In the genomic region with DNA sequence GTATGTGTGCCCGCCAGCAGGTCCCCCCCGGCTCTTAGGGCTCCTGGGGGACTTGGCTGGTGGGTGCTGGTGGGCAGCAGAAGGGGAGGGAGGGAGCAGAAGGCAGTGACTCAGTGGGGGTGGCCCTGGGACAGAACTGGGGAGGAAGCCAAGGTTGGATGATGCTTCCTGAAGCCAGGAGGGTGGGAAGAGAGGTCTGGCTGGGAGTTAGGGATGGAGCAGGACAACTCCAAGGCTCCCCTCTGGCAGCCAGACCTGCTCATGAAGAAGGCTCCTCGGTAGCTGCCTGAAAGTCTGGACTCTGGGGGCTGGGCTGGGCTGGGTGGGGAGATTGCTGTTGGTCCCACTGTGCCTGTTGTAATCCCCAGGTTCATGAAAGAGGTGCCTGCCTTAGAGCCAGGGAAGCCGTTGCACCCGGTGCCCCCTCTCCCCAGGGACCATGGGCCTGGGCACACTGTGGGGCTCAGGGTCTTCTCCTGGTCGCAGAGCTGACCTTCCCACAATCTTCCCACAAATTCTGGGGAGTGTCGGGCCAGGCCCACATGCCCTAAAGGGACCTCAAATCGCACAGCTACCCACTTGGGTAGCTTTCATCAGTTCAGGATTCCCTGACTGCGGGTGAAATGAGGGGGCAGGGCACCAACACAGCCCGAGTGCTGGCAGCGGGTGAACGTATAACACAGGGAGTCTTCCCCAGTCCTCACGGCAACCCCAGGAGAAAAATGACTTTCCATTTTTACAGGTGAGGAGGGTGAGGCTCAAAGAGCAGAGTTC, we compare ENCODE assay signal across 8 cellular contexts. TPM values are rescaled to one million over a fixed set of nuclear protein-coding genes. Genes with fewer than 3 reads are reported as not detected.
DNase-seq lines count a peak whose midpoint lies in the region; ATAC-seq, FAIRE-seq and TF ChIP-seq lines count a peak whose summit lies in the region.

No MANE protein-coding gene starts in this region.

- no peak; a peak in 1 of 4 replicates for TF ChIP-seq RAD21 in K562 (CRISPR knock-in tag; conservative IDR thresholded peaks at IDR 0.05 in 1 of 2, IDR thresholded peaks at IDR 0.05 in 1 of 2)

- TF ChIP-seq EP300 in K562 (IDR thresholded peaks at IDR 0.05; ENCODE audit: low read length) = no peak

- H3K4me1 ChIP-seq in HUES48 (ENCODE audit: control insufficient read depth, insufficient read depth, low read length) (no peaks in the 10 kb centered on the region), K562 (replicated peaks in 1 of 2; ENCODE audit: control insufficient read depth in 2 of 2, insufficient read depth in 2 of 2, low read length in 2 of 2) (peaks cover 22 to 38% of the 10 kb centered on the region in 2 experiments), lower lobe of right lung (peaks cover 21% of the 10 kb centered on the region), uterus (peaks cover 0 to 5% of the 10 kb centered on the region in 2 donors)

- no peak overlapping the region for H3K27ac ChIP-seq in HUES48 (ENCODE audit: low read depth, low read length)
- H3K27ac ChIP-seq in K562 (ENCODE audit: extremely low read depth, low read depth, low read length) = peak overlapping the region; percentile 83
- peak overlapping the region; percentile 78 for H3K27ac ChIP-seq in lower lobe of right lung
- H3K27ac ChIP-seq in uterus = peak overlapping the region; percentile 53 to 75

- no peak for TF ChIP-seq CTCF in BJ (IDR thresholded peaks at IDR 0.05; ENCODE audit: insufficient read depth, low read depth, low read length)
- TF ChIP-seq CTCF in K562 (IDR thresholded peaks at IDR 0.05 in 2 of 3, conservative IDR thresholded peaks at IDR 0.05 in 1 of 3; ENCODE audit: insufficient read depth in 2 of 3, low read depth in 1 of 3, low read length in 3 of 3) = no peak
- no peak for TF ChIP-seq CTCF in lower lobe of right lung (IDR thresholded peaks at IDR 0.05)
- peak in 1 of 4 experiments; percentile 15 for TF ChIP-seq CTCF in uterus (IDR thresholded peaks at IDR 0.05)

- H3K36me3 ChIP-seq in BJ (ENCODE audit: control insufficient read depth, insufficient read depth, low read length) (no peaks in the 10 kb centered on the region; the same call in 1 of the 2 replicates), HUES48 (ENCODE audit: control insufficient read depth, insufficient read depth, low read length) (no peaks in the 10 kb centered on the region; the same call in 1 of the 2 replicates), K562 (ENCODE audit: control insufficient read depth, insufficient read depth, low read length) (peaks cover 37% of the 10 kb centered on the region; the same call in 2 of the 3 replicates), lower lobe of right lung (peaks cover 4% of the 10 kb centered on the region), uterus (no peaks in the 10 kb centered on the region)

- H3K9me3 ChIP-seq in HUES48 (ENCODE audit: control insufficient read depth, insufficient read depth, low read length) = no peaks in the 10 kb centered on the region
- H3K9me3 ChIP-seq in K562 (replicated peaks; ENCODE audit: control insufficient read depth, insufficient read depth, low read depth, low read length) = no peaks in the 10 kb centered on the region
- H3K9me3 ChIP-seq in lower lobe of right lung = no peaks in the 10 kb centered on the region
- H3K9me3 ChIP-seq in uterus = no peaks in the 10 kb centered on the region

- H2AFZ ChIP-seq in K562 (ENCODE audit: low read depth, low read length) = peak overlapping the region; percentile 87

- ATAC-seq in K562 = no peak
- peak in 1 of 2 donors; percentile 17 for ATAC-seq in lower lobe of right lung
- no peak for ATAC-seq in GM18505 (IDR thresholded peaks at IDR 0.05; ENCODE audit: unreplicated experiment)

- no TSS peak for BruUV-seq in K562 (replicated peaks; lab: Mats Ljungman, UMichigan)

- H3K4me2 ChIP-seq in K562 (ENCODE audit: insufficient read depth, low read length) = peak overlapping the region; percentile 95

- no peaks in the 10 kb centered on the region for H4K20me1 ChIP-seq in K562 (replicated peaks; ENCODE audit: control insufficient read depth, insufficient read depth, low read length)

- WGBS in K562 (ENCODE audit: insufficient coverage, low coverage, missing lambda C conversion rate) = 24% methylated on average over 11 of the region's 13 CpGs

- H3K4me3 ChIP-seq in BJ (ENCODE audit: low read depth, low read length) (peak overlapping the region; percentile 53), HUES48 (ENCODE audit: low read depth, low read length) (peak overlapping the region; percentile 64; the same call in 1 of the 2 replicates), K562 (peak overlapping the region; percentile 74), lower lobe of right lung (peak overlapping the region; percentile 76), uterus (peak overlapping the region; percentile 22 to 53)

- TF ChIP-seq POLR2A in K562 (conservative IDR thresholded peaks at IDR 0.05) (no peak), uterus (IDR thresholded peaks at IDR 0.05) (no peak), GM18505 (IDR thresholded peaks at IDR 0.05; ENCODE audit: borderline replicate concordance, extremely low read depth, insufficient read depth, insufficient read length) (no peak)

- intact Hi-C loops in K562 (cut with micrococcal nuclease) = loop anchor here (1.0 to 5.0 kb wide), 2 partner anchors 18 to 41 kb away; no protein-coding TSS in a partner anchor
- intact Hi-C loops in lower lobe of right lung (cut with DNase I) = no loop called here
- intact Hi-C loops in uterus (cut with DNase I; ENCODE audit: low total_unique reads) = no loop called here

- CTCF ChIA-PET in BJ (lab: Yijun Ruan, JAX) (interaction anchor here (0.6 to 3.5 kb wide), 13 partner anchors 8 to 318 kb away, joined by 3 to 18 read pairs (median 4); a partner anchor contains a TSS), K562 (lab: Yijun Ruan, JAX; ENCODE audit: low intra/inter-chr PET ratio) (interaction anchor here (0.8 to 2.3 kb wide), 3 partner anchors 18 to 331 kb away, joined by 3 to 18 read pairs (median 6); no protein-coding TSS in a partner anchor)

- in situ Hi-C loops in K562 (cut with MboI) = no loop called here

- no peaks in the 10 kb centered on the region for H3K27me3 ChIP-seq in BJ (ENCODE audit: control insufficient read depth, insufficient read depth, low read length)
- H3K27me3 ChIP-seq in HUES48 (ENCODE audit: control insufficient read depth, insufficient read depth, low read length) = peaks cover 8% of the 10 kb centered on the region
- H3K27me3 ChIP-seq in K562 (ENCODE audit: control insufficient read depth in 2 of 2, insufficient read depth in 2 of 2, low read length in 2 of 2) = no peaks in the 10 kb centered on the region
- no peaks in the 10 kb centered on the region for H3K27me3 ChIP-seq in lower lobe of right lung (ENCODE audit: low read depth)
- no peaks in the 10 kb centered on the region for H3K27me3 ChIP-seq in uterus

- DNase-seq in BJ (ENCODE audit: low read depth) (peak; percentile 45), K562 (ENCODE audit: extremely low read depth in 1 of 4, low spot score in 3 of 4) (no peak), lower lobe of right lung (no peak), uterus (no peak), NCI-H1694 (lab: John Stamatoyannopoulos, UW) (no peak), GDM1 (lab: John Stamatoyannopoulos, UW) (no peak)

- H3K9ac ChIP-seq in HUES48 (ENCODE audit: low read depth, low read length) (no peak overlapping the region), K562 (ENCODE audit: insufficient read depth in 1 of 2, low read depth in 2 of 2, low read length in 2 of 2) (peak overlapping the region; percentile 88 to 97)

- H3K9me1 ChIP-seq in K562 (ENCODE audit: control insufficient read depth, insufficient read depth, low read length) = no peaks in the 10 kb centered on the region

- peak; percentile 59 for FAIRE-seq in K562 (lab: Jason Lieb, UNC)

- POLR2A ChIA-PET in BJ (lab: Charles Lee) = interaction anchor here (1.5 kb wide), 1 partner anchor 18 kb away, joined by 3 read pairs; no protein-coding TSS in a partner anchor
- POLR2A ChIA-PET in K562 (lab: Yijun Ruan, JAX) = interaction anchor here (0.6 to 1.7 kb wide), 5 partner anchors 8 to 88 kb away, joined by 3 to 5 read pairs (median 4); a partner anchor contains a TSS

- peaks cover 30% of the 10 kb centered on the region for H3K79me2 ChIP-seq in K562 (ENCODE audit: control insufficient read depth, insufficient read depth, low read length)

RNA-seq across cellular contexts. Expression of a gene that starts 1.1 kb away (rescaled TPM):
- polyA plus RNA-seq in BJ (2011; rRNA removed) (12.1 and 25.2 TPM in 2 replicates), K562 (2011; rRNA removed) (25.3 and 38.6 TPM in 2 replicates), K562 (2014; fragmentation: Illumina TruSeq; extraction: Trizol) (14.9 and 23.8 TPM in 2 replicates), K562 (2014; fragmentation: Nextera tagmentation; extraction: Ambion mirVana) (1 to 10 TPM; 3.7 to 4.7 TPM), K562 (2014; rRNA removed) (33.5 and 36.8 TPM in 2 replicates)
- 9.0 and 14.5 TPM in 2 replicates for polyA minus RNA-seq in BJ (2011; rRNA and poly(A)+ RNA removed)
- total RNA-seq in K562 (2011; cell fraction: chromatin; rRNA removed; ENCODE audit: low replicate concordance) = 35.5 and 125 TPM in 2 replicates
- total RNA-seq in K562 (2011; cell fraction: nucleolus; rRNA removed) = 104 and 108 TPM in 2 replicates
- total RNA-seq in K562 (2011; cell fraction: nucleoplasm; rRNA removed) = 56.2 and 56.3 TPM in 2 replicates
- total RNA-seq in K562 (2014; rRNA removed) (25.2 and 30.8 TPM in 2 replicates), K562 (2014; rRNA removed; fragmentation: Illumina TruSeq; extraction: Trizol) (8.4 and 12.2 TPM in 2 replicates), K562 (2015; rRNA removed; fragmentation: Illumina TruSeq; extraction: Trizol) (17.1 and 17.9 TPM in 2 replicates), K562 (2021) (32.8 and 35.4 TPM in 2 replicates), lower lobe of right lung (12.4 TPM), uterus (10 to 100 TPM in 2 of 4 donors, 1 to 10 TPM in 2; 6.8 to 45.3 (median 17.1) TPM)
- polyA plus RNA-seq in K562 (2011; cell fraction: cytosol; rRNA removed) = 31.4 and 51.4 TPM in 2 replicates
- 233 and 335 TPM in 2 replicates for polyA plus RNA-seq in K562 (2011; cell fraction: nucleus; rRNA removed)
- 20.8 and 43.5 TPM in 2 replicates for polyA plus RNA-seq in K562 (2012)
- 8.0 and 10.5 TPM in 2 replicates for polyA minus RNA-seq in K562 (2011; rRNA and poly(A)+ RNA removed)
- polyA minus RNA-seq in K562 (2011; cell fraction: cytosol; rRNA and poly(A)+ RNA removed) = 19.2 and 26.7 TPM in 2 replicates
- 35.8 and 36.2 TPM in 2 replicates for polyA minus RNA-seq in K562 (2011; cell fraction: nucleus; rRNA and poly(A)+ RNA removed)

RNA-seq across cellular contexts. Expression of a gene that starts 29.4 kb away (rescaled TPM):
- polyA plus RNA-seq in BJ (2011; rRNA removed) (2.1 and 2.6 TPM in 2 replicates), K562 (2011; rRNA removed) (2.6 and 3.4 TPM in 2 replicates), K562 (2014; fragmentation: Illumina TruSeq; extraction: Trizol) (1.5 and 1.8 TPM in 2 replicates), K562 (2014; fragmentation: Nextera tagmentation; extraction: Ambion mirVana) (under 1 TPM; 0.06 to 0.07 TPM), K562 (2014; rRNA removed) (2.7 and 2.8 TPM in 2 replicates)
- polyA minus RNA-seq in BJ (2011; rRNA and poly(A)+ RNA removed) = 1.0 and 1.9 TPM in 2 replicates
- total RNA-seq in K562 (2011; cell fraction: chromatin; rRNA removed; ENCODE audit: low replicate concordance) = 11.2 and 22.6 TPM in 2 replicates
- 13.6 and 15.5 TPM in 2 replicates for total RNA-seq in K562 (2011; cell fraction: nucleolus; rRNA removed)
- 10.0 and 10.3 TPM in 2 replicates for total RNA-seq in K562 (2011; cell fraction: nucleoplasm; rRNA removed)
- total RNA-seq in K562 (2014; rRNA removed) (1.2 and 1.6 TPM in 2 replicates), K562 (2014; rRNA removed; fragmentation: Illumina TruSeq; extraction: Trizol) (0.69 and 0.70 TPM in 2 replicates), K562 (2015; rRNA removed; fragmentation: Illumina TruSeq; extraction: Trizol) (0.72 TPM in 2 replicates), K562 (2021) (2.5 and 3.1 TPM in 2 replicates), lower lobe of right lung (2.8 TPM), uterus (1 to 10 TPM in 2 of 4 donors, under 1 TPM in 1, not detected in 1; 0.55 to 1.9 (median 1.3) TPM)
- 1.8 and 2.4 TPM in 2 replicates for polyA plus RNA-seq in K562 (2011; cell fraction: cytosol; rRNA removed)
- 25.0 and 34.4 TPM in 2 replicates for polyA plus RNA-seq in K562 (2011; cell fraction: nucleus; rRNA removed)
- 2.1 and 3.4 TPM in 2 replicates for polyA plus RNA-seq in K562 (2012)
- 1.2 and 1.3 TPM in 2 replicates for polyA minus RNA-seq in K562 (2011; rRNA and poly(A)+ RNA removed)
- polyA minus RNA-seq in K562 (2011; cell fraction: cytosol; rRNA and poly(A)+ RNA removed) = 0.91 and 1.5 TPM in 2 replicates
- polyA minus RNA-seq in K562 (2011; cell fraction: nucleus; rRNA and poly(A)+ RNA removed) = 4.4 and 4.7 TPM in 2 replicates

RNA-seq across cellular contexts. Expression of a gene that starts 30.9 kb away (rescaled TPM):
- polyA plus RNA-seq in BJ (2011; rRNA removed) (13.2 and 23.0 TPM in 2 replicates), K562 (2011; rRNA removed) (32.3 and 65.2 TPM in 2 replicates), K562 (2014; fragmentation: Illumina TruSeq; extraction: Trizol) (48.2 and 49.9 TPM in 2 replicates), K562 (2014; fragmentation: Nextera tagmentation; extraction: Ambion mirVana) (10 to 100 TPM; 18.7 to 19.2 TPM), K562 (2014; rRNA removed) (63.0 and 63.7 TPM in 2 replicates)
- polyA minus RNA-seq in BJ (2011; rRNA and poly(A)+ RNA removed) = 18.5 and 24.2 TPM in 2 replicates
- 215 and 563 TPM in 2 replicates for total RNA-seq in K562 (2011; cell fraction: chromatin; rRNA removed; ENCODE audit: low replicate concordance)
- 341 and 352 TPM in 2 replicates for total RNA-seq in K562 (2011; cell fraction: nucleolus; rRNA removed)
- 210 and 234 TPM in 2 replicates for total RNA-seq in K562 (2011; cell fraction: nucleoplasm; rRNA removed)
- total RNA-seq in K562 (2014; rRNA removed) (47.9 and 57.6 TPM in 2 replicates), K562 (2014; rRNA removed; fragmentation: Illumina TruSeq; extraction: Trizol) (16.2 and 26.9 TPM in 2 replicates), K562 (2015; rRNA removed; fragmentation: Illumina TruSeq; extraction: Trizol) (21.1 and 21.8 TPM in 2 replicates), K562 (2021) (113 and 126 TPM in 2 replicates), lower lobe of right lung (67.7 TPM), uterus (10 to 100 TPM in 3 of 4 donors, 1 to 10 TPM in 1; 2.3 to 37.6 (median 11.8) TPM)
- polyA plus RNA-seq in K562 (2011; cell fraction: cytosol; rRNA removed) = 33.8 and 42.7 TPM in 2 replicates
- polyA plus RNA-seq in K562 (2011; cell fraction: nucleus; rRNA removed) = 385 and 440 TPM in 2 replicates
- polyA plus RNA-seq in K562 (2012) = 73.5 and 82.7 TPM in 2 replicates
- polyA minus RNA-seq in K562 (2011; rRNA and poly(A)+ RNA removed) = 19.6 and 21.8 TPM in 2 replicates
- 36.4 and 51.4 TPM in 2 replicates for polyA minus RNA-seq in K562 (2011; cell fraction: cytosol; rRNA and poly(A)+ RNA removed)
- 49.3 and 53.6 TPM in 2 replicates for polyA minus RNA-seq in K562 (2011; cell fraction: nucleus; rRNA and poly(A)+ RNA removed)

RNA-seq across cellular contexts. Expression of a gene that starts 48.4 kb away (rescaled TPM):
- 0.06 TPM in 1 of 2 replicates, not detected in the other for polyA plus RNA-seq in BJ (2011; rRNA removed)
- 0.05 TPM in 1 of 2 replicates, not detected in the other for polyA minus RNA-seq in BJ (2011; rRNA and poly(A)+ RNA removed)
- 1.0 and 1.4 TPM in 2 replicates for total RNA-seq in K562 (2011; cell fraction: chromatin; rRNA removed; ENCODE audit: low replicate concordance)
- 0.33 and 0.53 TPM in 2 replicates for total RNA-seq in K562 (2011; cell fraction: nucleolus; rRNA removed)
- 0.44 and 0.46 TPM in 2 replicates for total RNA-seq in K562 (2011; cell fraction: nucleoplasm; rRNA removed)
- total RNA-seq in K562 (2014; rRNA removed) = 0.29 and 0.91 TPM in 2 replicates
- 0.15 and 0.16 TPM in 2 replicates for total RNA-seq in K562 (2014; rRNA removed; fragmentation: Illumina TruSeq; extraction: Trizol)
- total RNA-seq in K562 (2015; rRNA removed; fragmentation: Illumina TruSeq; extraction: Trizol) = 0.11 and 0.34 TPM in 2 replicates
- total RNA-seq in K562 (2021) = 0.22 and 0.25 TPM in 2 replicates
- 0.32 and 0.33 TPM in 2 replicates for polyA plus RNA-seq in K562 (2011; rRNA removed)
- 0.39 and 0.40 TPM in 2 replicates for polyA plus RNA-seq in K562 (2011; cell fraction: cytosol; rRNA removed)
- 0.87 and 0.98 TPM in 2 replicates for polyA plus RNA-seq in K562 (2011; cell fraction: nucleus; rRNA removed)
- 0.69 and 0.89 TPM in 2 replicates for polyA plus RNA-seq in K562 (2012)
- polyA plus RNA-seq in K562 (2014; fragmentation: Illumina TruSeq; extraction: Trizol) = 0.31 and 0.53 TPM in 2 replicates
- polyA plus RNA-seq in K562 (2014; fragmentation: Nextera tagmentation; extraction: Ambion mirVana) = not detected
- 0.03 TPM in 2 replicates for polyA plus RNA-seq in K562 (2014; rRNA removed)
- 0.04 and 0.30 TPM in 2 replicates for polyA minus RNA-seq in K562 (2011; rRNA and poly(A)+ RNA removed)
- not detected in 2 replicates for polyA minus RNA-seq in K562 (2011; cell fraction: cytosol; rRNA and poly(A)+ RNA removed)
- 0.44 TPM in 1 of 2 replicates, not detected in the other for polyA minus RNA-seq in K562 (2011; cell fraction: nucleus; rRNA and poly(A)+ RNA removed)
- total RNA-seq in lower lobe of right lung = 0.74 TPM
- total RNA-seq in uterus = 1 to 10 TPM in 1 of 4 donors, under 1 TPM in 2, not detected in 1; 0.51 to 1.0 (median 0.55) TPM

RNA-seq across cellular contexts. Expression of a gene that starts 48.4 kb away (rescaled TPM):
- polyA plus RNA-seq in BJ (2011; rRNA removed) (0.06 TPM in 1 of 2 replicates, not detected in the other), K562 (2011; rRNA removed) (0.40 and 0.49 TPM in 2 replicates), K562 (2014; fragmentation: Illumina TruSeq; extraction: Trizol) (0.19 and 0.36 TPM in 2 replicates), K562 (2014; fragmentation: Nextera tagmentation; extraction: Ambion mirVana) (under 1 TPM; 0.15 to 0.30 TPM), K562 (2014; rRNA removed) (0.13 TPM in 1 of 2 replicates, not detected in the other)
- not detected in 2 replicates for polyA minus RNA-seq in BJ (2011; rRNA and poly(A)+ RNA removed)
- total RNA-seq in K562 (2011; cell fraction: chromatin; rRNA removed; ENCODE audit: low replicate concordance) = 0.37 and 0.63 TPM in 2 replicates
- 0.83 and 0.92 TPM in 2 replicates for total RNA-seq in K562 (2011; cell fraction: nucleolus; rRNA removed)
- 0.95 and 0.99 TPM in 2 replicates for total RNA-seq in K562 (2011; cell fraction: nucleoplasm; rRNA removed)
- total RNA-seq in K562 (2014; rRNA removed) (0.09 TPM in 1 of 2 replicates, not detected in the other), K562 (2014; rRNA removed; fragmentation: Illumina TruSeq; extraction: Trizol) (0.36 TPM in 1 of 2 replicates, not detected in the other), K562 (2015; rRNA removed; fragmentation: Illumina TruSeq; extraction: Trizol) (0.14 and 0.34 TPM in 2 replicates), K562 (2021) (0.11 TPM in 1 of 2 replicates, not detected in the other), lower lobe of right lung (42.1 TPM), uterus (1 to 10 TPM in 1 of 4 donors, under 1 TPM in 1, not detected in 2; 0.46 to 2.8 TPM)
- polyA plus RNA-seq in K562 (2011; cell fraction: cytosol; rRNA removed) = 0.12 and 0.13 TPM in 2 replicates
- 0.41 and 0.68 TPM in 2 replicates for polyA plus RNA-seq in K562 (2011; cell fraction: nucleus; rRNA removed)
- 0.33 and 1.1 TPM in 2 replicates for polyA plus RNA-seq in K562 (2012)
- polyA minus RNA-seq in K562 (2011; rRNA and poly(A)+ RNA removed) = 0.33 and 0.35 TPM in 2 replicates
- polyA minus RNA-seq in K562 (2011; cell fraction: cytosol; rRNA and poly(A)+ RNA removed) = not detected in 2 replicates
- polyA minus RNA-seq in K562 (2011; cell fraction: nucleus; rRNA and poly(A)+ RNA removed) = 0.13 and 0.56 TPM in 2 replicates
